In the genomic region with DNA sequence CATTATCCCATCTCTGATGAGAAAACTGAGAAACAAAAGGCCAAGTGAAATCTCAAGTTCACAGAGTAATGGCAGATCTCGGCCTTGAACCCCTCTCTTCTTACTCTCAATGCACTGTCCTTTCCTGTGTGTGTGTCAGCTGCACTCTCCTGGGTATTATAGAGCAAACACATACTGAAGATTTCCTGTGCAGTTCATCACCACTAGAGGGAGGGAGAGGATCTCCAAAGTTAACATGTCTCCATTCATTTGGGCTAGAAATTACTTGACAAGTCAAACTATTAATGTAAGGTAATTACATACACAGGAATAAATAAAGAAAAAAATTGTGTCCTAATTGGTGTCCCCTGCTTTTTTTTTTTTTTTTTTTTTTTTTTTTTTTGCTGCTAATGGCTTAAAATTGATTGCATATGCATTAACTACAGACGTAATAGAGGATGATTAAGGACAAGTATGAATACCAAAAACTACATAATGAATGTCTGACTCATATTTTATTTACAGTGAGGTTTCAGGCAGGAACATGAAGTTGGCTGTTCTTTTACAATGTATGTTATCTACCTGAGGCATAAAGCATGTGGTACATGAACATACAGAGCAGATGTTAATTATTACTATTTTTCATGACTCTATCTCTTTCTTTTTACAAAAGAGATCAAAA, we compare ENCODE assay signal across 8 cellular contexts.
A peak's percentile ranks its signal among the peaks of the same experiment; 100 is the strongest.
DNase-seq lines count a peak whose midpoint lies in the region; ATAC-seq and TF ChIP-seq lines count a peak whose summit lies in the region.

No MANE protein-coding gene starts in this region.

- no peaks in the 10 kb centered on the region for H3K9me3 ChIP-seq in upper lobe of left lung

- DNase-seq in activated naive CD4-positive, alpha-beta T cell treated with anti-CD3 and anti-CD28 coated beads, Interleukin-2, amount 50 U/mL, for 72 hours (ENCODE audit: low spot score in 2 of 2): no peak
- DNase-seq in activated naive CD4-positive, alpha-beta T cell treated with anti-CD3 and anti-CD28 coated beads, Interleukin-2, amount 50 U/mL, for 16 hours: no peak
- peak; percentile 59 for DNase-seq in NCI-H774 (lab: John Stamatoyannopoulos, UW)
- DNase-seq in MCF 10A (ENCODE audit: unreplicated experiment): peak; percentile 77
- peak; percentile 63 for DNase-seq in kidney tubule cell (ENCODE audit: low spot score)
- DNase-seq in upper lobe of left lung: no peak

- peak; percentile 74 for TF ChIP-seq CTCF in MCF 10A (IDR thresholded peaks at IDR 0.05; ENCODE audit: unreplicated experiment)
- TF ChIP-seq CTCF in upper lobe of left lung (IDR thresholded peaks at IDR 0.05): peak; percentile 13 to 68 (median 40)

- BruUV-seq in MCF 10A (replicated peaks; lab: Mats Ljungman, UMichigan): no TSS peak

- no peak overlapping the region for H3K4me3 Mint-ChIP-seq in MCF 10A (ENCODE audit: unreplicated experiment)

- peak; percentile 33 to 76 for ATAC-seq in activated naive CD4-positive, alpha-beta T cell treated with anti-CD3 and anti-CD28 coated beads, Interleukin-2, amount 50 U/mL, for 72 hours
- peak; percentile 90 for ATAC-seq in GM21447 (IDR thresholded peaks at IDR 0.05; ENCODE audit: unreplicated experiment)
- ATAC-seq in HG03571 (IDR thresholded peaks at IDR 0.05; ENCODE audit: unreplicated experiment): peak; percentile 86
- peak in 1 of 2 donors; percentile 80 for ATAC-seq in upper lobe of left lung (ENCODE audit: low FRiP score in 2 of 2)

- H3K27ac ChIP-seq in upper lobe of left lung: no peak overlapping the region

- H3K27me3 Mint-ChIP-seq in MCF 10A (ENCODE audit: insufficient read depth, unreplicated experiment): no peaks in the 10 kb centered on the region

- POLR2A ChIA-PET in MCF 10A (lab: Yijun Ruan, JAX): interaction anchor here (0.6 to 1.5 kb wide), 8 partner anchors 26 to 1317 kb away, joined by 3 to 14 read pairs (median 3); no protein-coding TSS in a partner anchor

- H3K4me1 ChIP-seq in upper lobe of left lung: no peaks in the 10 kb centered on the region

- WGBS in upper lobe of left lung, 2 donors: 46 to 50% methylated on average over 2 of the region's 2 CpGs

- no peak overlapping the region for H3K4me3 ChIP-seq in upper lobe of left lung

- no peaks in the 10 kb centered on the region for H3K9me3 Mint-ChIP-seq in activated naive CD4-positive, alpha-beta T cell treated with anti-CD3 and anti-CD28 coated beads, Interleukin-2, amount 50 U/mL, for 72 hours
- H3K9me3 Mint-ChIP-seq in MCF 10A (ENCODE audit: unreplicated experiment): no peaks in the 10 kb centered on the region

- peaks cover 5% of the 10 kb centered on the region for H3K4me1 Mint-ChIP-seq in MCF 10A (ENCODE audit: insufficient read depth, unreplicated experiment)

- intact Hi-C loops in MCF 10A (cut with micrococcal nuclease): no loop called here

- TF ChIP-seq EP300 in upper lobe of left lung (IDR thresholded peaks at IDR 0.05): no peak

- H3K27me3 ChIP-seq in upper lobe of left lung: no peaks in the 10 kb centered on the region

- no peak overlapping the region for H3K27ac Mint-ChIP-seq in activated naive CD4-positive, alpha-beta T cell treated with anti-CD3 and anti-CD28 coated beads, Interleukin-2, amount 50 U/mL, for 72 hours
- H3K27ac Mint-ChIP-seq in MCF 10A (ENCODE audit: low read depth, unreplicated experiment): no peak overlapping the region

- no peaks in the 10 kb centered on the region for H3K36me3 ChIP-seq in upper lobe of left lung

- H3K36me3 Mint-ChIP-seq in activated naive CD4-positive, alpha-beta T cell treated with anti-CD3 and anti-CD28 coated beads, Interleukin-2, amount 50 U/mL, for 72 hours: no peaks in the 10 kb centered on the region
- no peaks in the 10 kb centered on the region for H3K36me3 Mint-ChIP-seq in MCF 10A (ENCODE audit: insufficient read depth, unreplicated experiment)

- CTCF ChIA-PET in MCF 10A (lab: Yijun Ruan, JAX): interaction anchor here (0.6 to 1.7 kb wide), 24 partner anchors 8 to 1438 kb away, joined by 3 to 14 read pairs (median 4); partner anchors contain the start of gene IRS1

- no peak for TF ChIP-seq POLR2A in upper lobe of left lung (IDR thresholded peaks at IDR 0.05)

Comparison
In these comparisons a context has a peak if more than half of its experiments do, and no peak if none do; other contexts are left out.
1. DNase-seq: peak in NCI-H774 (single experiment), MCF 10A (single experiment) and kidney tubule cell (single experiment); none in activated naive CD4-positive, alpha-beta T cell treated with anti-CD3 and anti-CD28 coated beads, Interleukin-2, amount 50 U/mL, for 72 hours (0 of 2), activated naive CD4-positive, alpha-beta T cell treated with anti-CD3 and anti-CD28 coated beads, Interleukin-2, amount 50 U/mL, for 16 hours (single experiment) and upper lobe of left lung (0 of 2).